In the genomic region with DNA sequence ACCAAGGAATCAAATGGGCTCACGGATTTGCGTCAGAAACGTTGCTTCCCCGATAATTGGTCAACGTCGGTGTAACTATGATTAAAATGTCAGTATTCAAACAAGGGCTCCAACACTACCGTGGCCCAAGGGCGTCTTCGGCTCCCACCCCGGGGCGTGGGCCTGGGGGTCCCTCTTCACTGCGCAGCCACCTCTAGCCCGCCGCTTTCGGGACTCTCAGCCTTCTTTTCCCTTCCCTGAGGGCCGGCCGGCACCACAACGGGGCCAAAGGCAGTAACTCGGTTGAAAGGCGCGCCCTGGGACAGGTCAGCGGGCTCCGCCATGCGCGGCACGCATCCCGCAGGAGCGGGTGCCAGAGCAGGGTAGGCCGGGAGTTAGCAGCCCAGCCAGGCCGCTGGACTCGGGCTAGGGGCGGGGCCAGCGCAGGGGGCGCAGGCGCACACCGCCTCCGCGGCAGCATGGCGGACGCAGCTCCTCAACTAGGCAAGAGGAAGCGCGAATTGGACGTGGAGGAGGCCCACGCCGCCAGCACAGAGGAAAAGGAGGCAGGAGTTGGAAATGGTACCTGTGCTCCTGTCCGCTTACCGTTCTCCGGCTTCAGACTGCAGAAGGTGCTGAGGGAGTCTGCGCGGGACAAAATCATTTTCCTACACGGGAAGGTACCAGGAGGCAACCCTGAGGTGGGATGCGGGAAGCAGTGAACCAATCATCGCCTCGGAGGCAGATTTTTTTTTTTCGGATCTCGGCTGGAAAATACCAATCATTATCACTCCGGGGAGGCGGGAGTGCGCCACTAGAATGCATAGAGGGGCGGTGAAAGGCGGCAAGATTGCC, we compare ENCODE assay signal across 1 cellular context.
A peak's percentile ranks its signal among the peaks of the same experiment; 100 is the strongest.
TF ChIP-seq lines count a peak whose summit lies in the region.

Gene DCPS, plus strand, starts transcription at position 438 of the 834 bp plus-strand sequence. Its CDS starts 21 bp downstream, at position 459.

TF ChIP-seq in H1, 55 proteins besides CTCF, POLR2A, EP300 and RAD21:
- TF ChIP-seq SIRT6 (IDR thresholded peaks at IDR 0.05; ENCODE audit: low read length) (no peak), HDAC2 (IDR thresholded peaks at IDR 0.05; ENCODE audit: borderline replicate concordance in 1 of 2, low read depth in 2 of 2, low read length in 2 of 2) (no peak), KDM4A (IDR thresholded peaks at IDR 0.05; ENCODE audit: low read depth, low read length, severe bottlenecking) (peak; percentile 87), NRF1 (IDR thresholded peaks at IDR 0.05; ENCODE audit: low read depth, low read length) (peak; percentile 61), RBBP5 (IDR thresholded peaks at IDR 0.05; ENCODE audit: borderline replicate concordance, low read depth, low read length) (no peak; the same call in 1 of the 2 replicates), JUND (IDR thresholded peaks at IDR 0.05; ENCODE audit: low read length) (peak; percentile 74), CTBP2 (IDR thresholded peaks at IDR 0.05; ENCODE audit: borderline replicate concordance, insufficient read depth, insufficient read length, low read length) (peak; percentile 75), BACH1 (IDR thresholded peaks at IDR 0.05; ENCODE audit: low read length) (no peak), MAX (IDR thresholded peaks at IDR 0.05) (peak; percentile 92), POLR2AphosphoS5 (IDR thresholded peaks at IDR 0.05; ENCODE audit: low read depth, low read length) (peak; percentile 94), PHF8 (conservative IDR thresholded peaks at IDR 0.05; ENCODE audit: low read depth, low read length) (peak; percentile 98), ASH2L (IDR thresholded peaks at IDR 0.05; ENCODE audit: low read length) (peak; percentile 91), TBP (IDR thresholded peaks at IDR 0.05; ENCODE audit: low read depth, low read length) (peak; percentile 83), TAF7 (optimal IDR thresholded peaks at IDR 0.05; ENCODE audit: borderline replicate concordance, low read depth, low read length) (peak; percentile 79), SP1 (IDR thresholded peaks at IDR 0.05; ENCODE audit: low read depth, low read length) (0 out of 2 replicates have a peak, but pooled peaks have one; percentile 15), GTF2F1 (IDR thresholded peaks at IDR 0.05; ENCODE audit: borderline replicate concordance, low read depth, low read length) (no peak; the same call in 1 of the 2 replicates), SUZ12 (IDR thresholded peaks at IDR 0.05; ENCODE audit: low read length) (no peak), SIN3A (conservative IDR thresholded peaks at IDR 0.05 in 1 of 2, IDR thresholded peaks at IDR 0.05 in 1 of 2; ENCODE audit: low read depth in 1 of 2, low read length in 2 of 2) (peak in 1 of 2 experiments; percentile 82; a peak in 2 of 4 replicates), KDM1A (IDR thresholded peaks at IDR 0.05; ENCODE audit: borderline replicate concordance, low read length) (0 out of 2 replicates have a peak, but pooled peaks have one; percentile 5), SP4 (IDR thresholded peaks at IDR 0.05; ENCODE audit: low read length) (peak; percentile 79; the same call in 1 of the 2 replicates), KDM5A (IDR thresholded peaks at IDR 0.05; ENCODE audit: low read length) (peak; percentile 49; the same call in 1 of the 2 replicates), YY1 (IDR thresholded peaks at IDR 0.05; ENCODE audit: low read depth, low read length) (peak; percentile 94), TAF1 (IDR thresholded peaks at IDR 0.05; ENCODE audit: low read depth, low read length) (peak; percentile 97)
- TF ChIP-seq, protein P1, sequence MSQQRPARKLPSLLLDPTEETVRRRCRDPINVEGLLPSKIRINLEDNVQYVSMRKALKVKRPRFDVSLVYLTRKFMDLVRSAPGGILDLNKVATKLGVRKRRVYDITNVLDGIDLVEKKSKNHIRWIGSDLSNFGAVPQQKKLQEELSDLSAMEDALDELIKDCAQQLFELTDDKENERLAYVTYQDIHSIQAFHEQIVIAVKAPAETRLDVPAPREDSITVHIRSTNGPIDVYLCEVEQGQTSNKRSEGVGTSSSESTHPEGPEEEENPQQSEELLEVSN (IDR thresholded peaks at IDR 0.05): peak; percentile 84
TF ChIP-seq in H1: peak in this region for 18.
